In the genomic region with DNA sequence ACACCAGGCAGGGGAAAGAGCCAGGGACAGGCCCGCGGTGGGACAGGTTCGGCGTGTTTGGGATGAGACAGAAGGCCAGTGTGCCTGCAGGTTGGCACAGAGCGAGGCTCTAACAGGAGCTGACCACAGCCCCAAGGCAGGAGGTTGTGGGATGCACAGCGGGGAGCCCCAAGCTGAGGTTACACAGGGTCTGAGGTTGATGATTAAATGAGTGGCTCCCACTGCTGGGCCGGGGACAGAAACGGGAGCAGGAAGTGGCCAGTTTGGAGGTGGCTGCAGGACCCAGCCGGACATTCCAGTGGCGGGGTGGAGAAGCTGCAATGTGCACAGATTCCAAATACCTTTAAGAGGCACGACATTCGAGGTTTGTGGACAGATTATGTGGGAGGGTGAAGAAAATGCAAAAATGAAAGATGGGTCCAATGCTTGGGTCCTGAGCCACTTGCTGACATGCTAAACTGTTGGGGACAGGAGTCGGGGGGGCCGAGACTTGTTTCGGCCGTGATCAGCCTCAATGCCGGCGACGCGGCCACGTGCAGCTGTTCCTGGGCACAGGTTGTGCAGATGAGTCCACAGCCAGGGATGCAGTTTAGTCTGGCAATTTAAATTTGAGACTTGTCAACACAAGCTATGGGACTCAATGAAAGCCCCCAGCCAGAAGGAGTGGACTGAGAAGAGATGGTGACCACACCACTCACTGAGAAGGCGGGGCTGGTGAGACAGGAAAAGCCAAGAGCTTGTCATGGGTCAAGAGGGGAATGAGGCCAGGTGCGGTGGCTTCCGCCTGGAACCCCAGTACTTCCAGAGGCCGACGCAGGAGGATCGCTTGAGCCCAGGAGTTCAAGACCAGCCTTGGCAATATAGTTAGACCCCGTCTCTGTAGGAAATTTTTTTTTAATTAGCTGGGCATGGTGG, we compare ENCODE assay signal across 18 cellular contexts. TPM values are rescaled to one million over a fixed set of nuclear protein-coding genes. Genes with fewer than 3 reads are reported as not detected.
DNase-seq lines count a peak whose midpoint lies in the region; FAIRE-seq and TF ChIP-seq lines count a peak whose summit lies in the region.
"Had no signal": no experiment of that assay in that cellular context is flagged by ENCODE, and none has a peak within 500 bp of the region (broad histone marks: within the 10 kb centered on the region; RNA-seq: fewer than 3 reads in every experiment).

No MANE protein-coding gene starts in this region.

- peaks cover 19% of the 10 kb centered on the region for H3K27me3 ChIP-seq in GM23248 (replicated peaks; ENCODE audit: insufficient read depth)
- H3K27me3 ChIP-seq in CD8-positive, alpha-beta memory T cell (ENCODE audit: insufficient read depth, low read length, poor library complexity, severe bottlenecking), result peaks cover 11% of the 10 kb centered on the region
- H3K27me3 ChIP-seq in uterus, result peaks cover 0 to 21% of the 10 kb centered on the region in 2 donors
- H3K27me3 ChIP-seq: BE2C had no signal

- no peaks in the 10 kb centered on the region for H3K9me2 ChIP-seq in GM23248 (ENCODE audit: insufficient read depth)

- H3K4me1 ChIP-seq in GM23248 (ENCODE audit: insufficient read depth), result no peaks in the 10 kb centered on the region
- H3K4me1 ChIP-seq in CD8-positive, alpha-beta memory T cell (ENCODE audit: insufficient read depth, low read length), result peaks cover 6% of the 10 kb centered on the region
- peaks cover 0 to 8% of the 10 kb centered on the region in 2 donors for H3K4me1 ChIP-seq in uterus

- H3K27ac Mint-ChIP-seq in glutamatergic neuron (ENCODE audit: unreplicated experiment) (no peak overlapping the region), type B pancreatic cell (peak overlapping the region; percentile 18)
- peak overlapping the region in 3 of 8 donors; percentile 38 to 90 (median 40) for H3K27ac Mint-ChIP-seq in CD8-positive, alpha-beta memory T cell
- H3K27ac Mint-ChIP-seq: activated CD4-positive, alpha-beta T cell treated with anti-CD3 and anti-CD28 coated beads, Interleukin-2, amount 10 ng/mL, durations not matched to agents 7 days and 5 days; activated naive CD4-positive, alpha-beta T cell treated with anti-CD3 and anti-CD28 coated beads for 36 hours; H9 had no signal

- H2AFZ ChIP-seq in GM23248, result no peak overlapping the region

- no peaks in the 10 kb centered on the region for H3F3A ChIP-seq in GM23248 (ENCODE audit: insufficient read depth)

- peak overlapping the region; percentile 9 for H3K4me3 Mint-ChIP-seq in glutamatergic neuron (ENCODE audit: unreplicated experiment)
- H3K4me3 Mint-ChIP-seq in type B pancreatic cell, result peak overlapping the region; percentile 19
- no peak overlapping the region for H3K4me3 Mint-ChIP-seq in CD8-positive, alpha-beta memory T cell
- H3K4me3 Mint-ChIP-seq: activated CD4-positive, alpha-beta T cell treated with anti-CD3 and anti-CD28 coated beads, Interleukin-2, amount 10 ng/mL, durations not matched to agents 7 days and 5 days; activated naive CD4-positive, alpha-beta T cell treated with anti-CD3 and anti-CD28 coated beads for 36 hours had no signal

- no peak overlapping the region for H3K27ac ChIP-seq in GM23248
- H3K27ac ChIP-seq in CD8-positive, alpha-beta memory T cell (ENCODE audit: low read depth, low read length), result no peak overlapping the region
- no peak overlapping the region for H3K27ac ChIP-seq in uterus

- FAIRE-seq in RCC 7860 (lab: Jason Lieb, UNC), result peak; percentile 93
- FAIRE-seq: endothelial cell of umbilical vein, GM18507, TTC549 had no signal

- H3K9me3 Mint-ChIP-seq in glutamatergic neuron (ENCODE audit: unreplicated experiment), result peaks cover 3% of the 10 kb centered on the region
- H3K9me3 Mint-ChIP-seq in type B pancreatic cell, result no peaks in the 10 kb centered on the region
- no peaks in the 10 kb centered on the region for H3K9me3 Mint-ChIP-seq in CD8-positive, alpha-beta memory T cell
- H3K9me3 Mint-ChIP-seq: activated CD4-positive, alpha-beta T cell treated with anti-CD3 and anti-CD28 coated beads, Interleukin-2, amount 10 ng/mL, durations not matched to agents 7 days and 5 days; activated naive CD4-positive, alpha-beta T cell treated with anti-CD3 and anti-CD28 coated beads for 36 hours; H9 had no signal

- H3K79me2 ChIP-seq in GM23248 (ENCODE audit: insufficient read depth), result no peaks in the 10 kb centered on the region

- H3K36me3 Mint-ChIP-seq in glutamatergic neuron (ENCODE audit: unreplicated experiment), result no peaks in the 10 kb centered on the region
- H3K36me3 Mint-ChIP-seq in type B pancreatic cell, result no peaks in the 10 kb centered on the region
- H3K36me3 Mint-ChIP-seq in CD8-positive, alpha-beta memory T cell, result no peaks in the 10 kb centered on the region

- H3K4me2 ChIP-seq in GM23248 (ENCODE audit: unreplicated experiment), result no peak overlapping the region
- H3K4me2 ChIP-seq: smooth muscle cell had no signal

- in situ Hi-C loops in GM23248 (cut with MboI), result no loop called here

- POLR2A ChIA-PET in CD8-positive, alpha-beta memory T cell (lab: Charles Lee), result no interaction called here
- POLR2A ChIA-PET in GM10248 (lab: Yijun Ruan, JAX), result no interaction called here

- intact Hi-C loops in uterus (cut with DNase I; ENCODE audit: low total_unique reads), result no loop called here

- WGBS in GM23248 (ENCODE audit: low coverage in 1 of 2, low lambda C conversion rate in 2 of 2, missing lambda C conversion rate in 2 of 2), 2 experiments, result 65 to 68% methylated on average over 28 of the region's 28 CpGs

- TF ChIP-seq CTCF in glutamatergic neuron (IDR thresholded peaks at IDR 0.05; ENCODE audit: partially characterized antibody, unreplicated experiment) (no peak), type B pancreatic cell (conservative IDR thresholded peaks at IDR 0.05) (no peak), uterus (IDR thresholded peaks at IDR 0.05) (no peak), GM10248 (IDR thresholded peaks at IDR 0.05; ENCODE audit: control extremely low read depth, extremely low read depth, low read depth, missing control alignments) (no peak)

- H3K4me3 ChIP-seq in GM23248, result no peak overlapping the region
- H3K4me3 ChIP-seq in CD8-positive, alpha-beta memory T cell (ENCODE audit: low read length), result no peak overlapping the region
- no peak overlapping the region for H3K4me3 ChIP-seq in uterus
- H3K4me3 ChIP-seq: smooth muscle cell had no signal

- DNase-seq in GM23248 (peak; percentile 5), RCC 7860 (ENCODE audit: low spot score) (peak; percentile 88), glutamatergic neuron (no peak), type B pancreatic cell (ENCODE audit: extremely low spot score, unreplicated experiment) (no peak), uterus (no peak), GM10248 (ENCODE audit: extremely low spot score) (no peak)
- DNase-seq in CD8-positive, alpha-beta memory T cell, result no peak
- DNase-seq: activated CD4-positive, alpha-beta T cell treated with anti-CD3 and anti-CD28 coated beads, Interleukin-2, amount 10 ng/mL, durations not matched to agents 7 days and 5 days; activated naive CD4-positive, alpha-beta T cell treated with anti-CD3 and anti-CD28 coated beads for 36 hours; BE2C; foreskin fibroblast; H9; NCI-H524 had no signal

- H3K27me3 Mint-ChIP-seq in glutamatergic neuron (ENCODE audit: unreplicated experiment), result peaks cover 7% of the 10 kb centered on the region
- peaks cover 7% of the 10 kb centered on the region for H3K27me3 Mint-ChIP-seq in type B pancreatic cell
- H3K27me3 Mint-ChIP-seq in CD8-positive, alpha-beta memory T cell, result peaks cover 19 to 39% of the 10 kb centered on the region in 2 donors

- H3K9ac ChIP-seq in GM23248, result no peak overlapping the region

- H4K20me1 ChIP-seq in GM23248 (ENCODE audit: insufficient read depth), result no peaks in the 10 kb centered on the region

- H3K9me3 ChIP-seq in GM23248 (ENCODE audit: low read depth) (no peaks in the 10 kb centered on the region), uterus (no peaks in the 10 kb centered on the region)
- H3K9me3 ChIP-seq in CD8-positive, alpha-beta memory T cell (ENCODE audit: low read length), result no peaks in the 10 kb centered on the region
- H3K9me3 ChIP-seq: BE2C had no signal

- no peak for TF ChIP-seq POLR2A in uterus (IDR thresholded peaks at IDR 0.05)

- H3K4me1 Mint-ChIP-seq in glutamatergic neuron (ENCODE audit: low read depth, unreplicated experiment) (peaks cover 1% of the 10 kb centered on the region), type B pancreatic cell (ENCODE audit: unreplicated experiment) (peaks cover 15% of the 10 kb centered on the region)
- peaks cover 0 to 2% (median 0%) of the 10 kb centered on the region in 3 donors for H3K4me1 Mint-ChIP-seq in CD8-positive, alpha-beta memory T cell
- H3K4me1 Mint-ChIP-seq: activated CD4-positive, alpha-beta T cell treated with anti-CD3 and anti-CD28 coated beads, Interleukin-2, amount 10 ng/mL, durations not matched to agents 7 days and 5 days had no signal

- H3K36me3 ChIP-seq in GM23248 (ENCODE audit: low read depth), result no peaks in the 10 kb centered on the region
- no peaks in the 10 kb centered on the region for H3K36me3 ChIP-seq in CD8-positive, alpha-beta memory T cell (ENCODE audit: insufficient read depth, low read length)
- H3K36me3 ChIP-seq in uterus, result no peaks in the 10 kb centered on the region
- H3K36me3 ChIP-seq: BE2C had no signal

- CTCF ChIA-PET in CD8-positive, alpha-beta memory T cell (lab: Charles Lee), result no interaction called here
- CTCF ChIA-PET in GM10248 (lab: Yijun Ruan, JAX), result interaction anchor here (0.9 to 3.2 kb wide), 5 partner anchors 11 to 184 kb away, joined by 3 to 21 read pairs (median 3); no protein-coding TSS in a partner anchor

RNA-seq across cellular contexts. Expression of gene ENPP7, which starts 8.7 kb away (rescaled TPM):
- total RNA-seq in GM23248 (2014; rRNA removed; shearing (Covaris generic)), result not detected in 2 replicates
- not detected in 2 replicates for polyA plus RNA-seq in GM23248 (2016; fragmentation: Nextera tagmentation; extraction: Ambion mirVana)
- not detected for total RNA-seq in glutamatergic neuron (ENCODE audit: unreplicated experiment)
- total RNA-seq in type B pancreatic cell (ENCODE audit: low replicate concordance), result 5.3 and 20.5 TPM in 2 replicates
- total RNA-seq in CD8-positive, alpha-beta memory T cell, result under 1 TPM in 1 of 2 experiments, not detected in 1; 0.11 TPM
- polyA plus RNA-seq in CD8-positive, alpha-beta memory T cell, result 0.26 TPM
- not detected for total RNA-seq in uterus
- total RNA-seq: activated CD4-positive, alpha-beta T cell treated with anti-CD3 and anti-CD28 coated beads, Interleukin-2, amount 10 ng/mL, durations not matched to agents 7 days and 5 days; activated naive CD4-positive, alpha-beta T cell treated with anti-CD3 and anti-CD28 coated beads for 36 hours; endothelial cell of umbilical vein; H9; smooth muscle cell; temporal lobe had no signal
- polyA plus RNA-seq: endothelial cell of umbilical vein, smooth muscle cell had no signal

RNA-seq across cellular contexts. Expression of gene CBX2, which starts 38.5 kb away (rescaled TPM):
- 0.11 and 0.13 TPM in 2 replicates for total RNA-seq in GM23248 (2014; rRNA removed; shearing (Covaris generic))
- 0.13 and 0.23 TPM in 2 replicates for polyA plus RNA-seq in GM23248 (2016; fragmentation: Nextera tagmentation; extraction: Ambion mirVana)
- total RNA-seq in glutamatergic neuron (ENCODE audit: unreplicated experiment), result 78.8 TPM
- total RNA-seq in type B pancreatic cell (ENCODE audit: low replicate concordance), result 21.6 and 72.0 TPM in 2 replicates
- 1 to 10 TPM; 2.0 to 2.2 TPM for total RNA-seq in CD8-positive, alpha-beta memory T cell
- polyA plus RNA-seq in CD8-positive, alpha-beta memory T cell, result 0.10 TPM
- 10 to 100 TPM in 1 of 4 donors, 1 to 10 TPM in 2, not detected in 1; 1.0 to 14.9 (median 4.6) TPM for total RNA-seq in uterus

RNA-seq across cellular contexts. Expression of gene CBX8, which starts 57.5 kb away (rescaled TPM):
- 2.7 and 3.9 TPM in 2 replicates for total RNA-seq in GM23248 (2014; rRNA removed; shearing (Covaris generic))
- polyA plus RNA-seq in GM23248 (2016; fragmentation: Nextera tagmentation; extraction: Ambion mirVana), result 5.9 and 6.4 TPM in 2 replicates
- total RNA-seq in glutamatergic neuron (ENCODE audit: unreplicated experiment) (13.8 TPM), type B pancreatic cell (ENCODE audit: low replicate concordance) (13.3 and 16.0 TPM in 2 replicates), uterus (10 to 100 TPM in 1 of 4 donors, 1 to 10 TPM in 2, not detected in 1; 1.8 to 10.7 (median 2.6) TPM)
- total RNA-seq in CD8-positive, alpha-beta memory T cell, result 1 to 10 TPM; 1.9 to 2.2 TPM
- 0.91 TPM for polyA plus RNA-seq in CD8-positive, alpha-beta memory T cell

Comparison
In these comparisons a context has a peak if more than half of its experiments do, and no peak if none do; other contexts are left out.
1. DNase-seq: peak in GM23248 (single experiment) and RCC 7860 (single experiment); none in glutamatergic neuron (single experiment), type B pancreatic cell (single experiment), CD8-positive, alpha-beta memory T cell (0 of 5), uterus (0 of 2) and GM10248 (single experiment).
2. H3K4me3 Mint-ChIP-seq: peak in glutamatergic neuron (single experiment) and type B pancreatic cell (single experiment); none in CD8-positive, alpha-beta memory T cell (0 of 7).